Comparison of ENCODE assay signal across 9 cellular contexts in genomic region chr19:49580264-49581006, GRCh38. TPM values are rescaled to one million over a fixed set of nuclear protein-coding genes. Genes with fewer than 3 reads are reported as not detected.
DNase-seq lines count a peak whose midpoint lies in the region; ATAC-seq, FAIRE-seq and TF ChIP-seq lines count a peak whose summit lies in the region.
"Had no signal": no experiment of that assay in that cellular context is flagged by ENCODE, and none has a peak within 500 bp of the region (broad histone marks: within the 10 kb centered on the region; RNA-seq: fewer than 3 reads in every experiment).

TSS of gene NOSIP (minus strand) at chr19:49580556. CDS start at chr19:49560691, 19,865 bp downstream.

- no TSS peak for BruUV-seq in HepG2 (replicated peaks; lab: Mats Ljungman, UMichigan)

- peak within 1 kb of the TSS; percentile 61 for H3K27ac ChIP-seq in HepG2 (ENCODE audit: extremely low read length, insufficient read depth, low read length)

- peak within 1 kb of the TSS; percentile 97 for H2AFZ ChIP-seq in HepG2 (ENCODE audit: low read length)

- intact Hi-C loops in dendritic cell treated with granulocyte-macrophage colony-stimulating factor and Interleukin-4, amounts not matched to agents 40 ng/mL and 50 ng/mL, for 4 days (cut with micrococcal nuclease), result loop anchor here (1.0 kb wide), 3 partner anchors 10 to 84 kb away; partner anchors contain the start of gene RRAS
- intact Hi-C loops in HepG2 (cut with micrococcal nuclease; ENCODE audit: unreplicated experiment), result loop anchor here (2.0 kb wide), 1 partner anchor 96 kb away; the partner anchor contains the start of gene PRMT1

- H3K9me3 ChIP-seq in BE2C (no peaks in the 10 kb centered on the region), HepG2 (ENCODE audit: low read length) (no peaks in the 10 kb centered on the region)

- CTCF ChIA-PET in HepG2 (lab: Yijun Ruan, JAX; ENCODE audit: low intra/inter-chr PET ratio, low total read pairs), result interaction anchor here (2.8 kb wide), 1 partner anchor 10 kb away, joined by 8 read pairs; no protein-coding TSS in a partner anchor

- H3K79me2 ChIP-seq in HepG2 (ENCODE audit: insufficient read depth, low read length), result peaks cover 40% of the 10 kb centered on the region

- peaks cover 26% of the 10 kb centered on the region for H3K36me3 Mint-ChIP-seq in dendritic cell treated with granulocyte-macrophage colony-stimulating factor and Interleukin-4, amounts not matched to agents 40 ng/mL and 50 ng/mL, for 4 days (ENCODE audit: low read depth)

- H3K9ac ChIP-seq in HepG2 (ENCODE audit: insufficient read depth, low read depth, low read length), result peak within 1 kb of the TSS; percentile 94

- peak; percentile 97 for DNase-seq in BE2C
- peak; percentile 95 for DNase-seq in NCI-H774 (lab: John Stamatoyannopoulos, UW)
- peak; percentile 92 to 97 for DNase-seq in activated CD4-positive, alpha-beta T cell treated with anti-CD3 and anti-CD28 coated beads, Interleukin-2, amount 50 U/mL, for 24 hours (ENCODE audit: low read depth in 1 of 2, low spot score in 1 of 2)
- peak; percentile 93 for DNase-seq in HepG2 (ENCODE audit: low spot score)
- peak; percentile 94 to 95 for DNase-seq in stimulated activated CD4-positive, alpha-beta T cell treated with anti-CD3 and anti-CD28 coated beads, Interleukin-2, amount 100 ng/mL, for 48 hours

- H3K36me3 ChIP-seq in BE2C (peaks cover 9% of the 10 kb centered on the region; the same call in 1 of the 2 replicates), HepG2 (replicated peaks in 1 of 2; ENCODE audit: control insufficient read depth in 1 of 2, insufficient read depth in 2 of 2, low read length in 2 of 2) (peaks cover 0 to 3% of the 10 kb centered on the region in 2 experiments; a peak in 1 of 5 replicates)

- 5% methylated on average over 28 of the region's 31 CpGs for WGBS in HepG2 (ENCODE audit: low lambda C conversion rate)

- H3K27me3 ChIP-seq in BE2C (no peaks in the 10 kb centered on the region), HepG2 (ENCODE audit: control insufficient read depth in 1 of 2, insufficient read depth in 2 of 2, low read length in 2 of 2) (peaks cover 0 to 5% of the 10 kb centered on the region in 2 experiments; a peak in 1 of 5 replicates)

- no peaks in the 10 kb centered on the region for H4K20me1 ChIP-seq in HepG2 (ENCODE audit: insufficient read depth, low read length)

- H3K4me1 Mint-ChIP-seq in dendritic cell treated with granulocyte-macrophage colony-stimulating factor and Interleukin-4, amounts not matched to agents 40 ng/mL and 50 ng/mL, for 4 days (ENCODE audit: low read depth), result peaks cover 35% of the 10 kb centered on the region

- peak; percentile 27 to 57; a peak in 1 of 4 replicates for TF ChIP-seq EP300 in HepG2 (IDR thresholded peaks at IDR 0.05; ENCODE audit: low read depth in 2 of 2, low read length in 2 of 2)
- TF ChIP-seq EP300 in HepG2 (CRISPR knock-in tag; IDR thresholded peaks at IDR 0.05; ENCODE audit: borderline replicate concordance), result no peak

- H3K4me3 Mint-ChIP-seq in dendritic cell treated with granulocyte-macrophage colony-stimulating factor and Interleukin-4, amounts not matched to agents 40 ng/mL and 50 ng/mL, for 4 days, result peak within 1 kb of the TSS; percentile 85

- peaks cover 5% of the 10 kb centered on the region; the same call in 1 of the 2 replicates for H3K4me1 ChIP-seq in BE2C
- peaks cover 35% of the 10 kb centered on the region for H3K4me1 ChIP-seq in HepG2 (ENCODE audit: insufficient read depth, low read length)

- in situ Hi-C loops in HepG2 (cut with HindIII; ENCODE audit: extremely low pct_ligation_motif_present, low pct_unique_long_range_greater_than_20kb), result no loop called here

- peak; percentile 91 for FAIRE-seq in HepG2 (lab: Jason Lieb, UNC)
- FAIRE-seq: islet of Langerhans had no signal

- H3K4me2 ChIP-seq in HepG2 (ENCODE audit: low read depth, low read length), result peak within 1 kb of the TSS; percentile 88

- POLR2A ChIA-PET in HepG2 (lab: Yijun Ruan, JAX), result interaction anchor here (0.6 to 3.7 kb wide), 12 partner anchors 10 to 228 kb away, joined by 3 to 22 read pairs (median 8); partner anchors contain the start of genes FCGRT, PRR12, RPS11 and RRAS

- H3K27ac Mint-ChIP-seq in dendritic cell treated with granulocyte-macrophage colony-stimulating factor and Interleukin-4, amounts not matched to agents 40 ng/mL and 50 ng/mL, for 4 days, result peak within 1 kb of the TSS; percentile 89

- no peaks in the 10 kb centered on the region for H3K27me3 Mint-ChIP-seq in dendritic cell treated with granulocyte-macrophage colony-stimulating factor and Interleukin-4, amounts not matched to agents 40 ng/mL and 50 ng/mL, for 4 days

- TF ChIP-seq CTCF in BE2C (IDR thresholded peaks at IDR 0.05; ENCODE audit: low read depth, low read length) (no peak), HepG2 (CRISPR knock-in tag; IDR thresholded peaks at IDR 0.05) (no peak; the same call in 1 of the 2 replicates)

- H3K4me3 ChIP-seq in BE2C (ENCODE audit: low read depth, low read length) (peak within 1 kb of the TSS; percentile 78), HepG2 (replicated peaks in 1 of 3; ENCODE audit: insufficient read depth in 1 of 3, low read depth in 2 of 3, low read length in 3 of 3) (peak within 1 kb of the TSS; percentile 75 to 94 (median 88))

- no peaks in the 10 kb centered on the region for H3K9me3 Mint-ChIP-seq in dendritic cell treated with granulocyte-macrophage colony-stimulating factor and Interleukin-4, amounts not matched to agents 40 ng/mL and 50 ng/mL, for 4 days

- TF ChIP-seq RAD21 in HepG2 (CRISPR knock-in tag; IDR thresholded peaks at IDR 0.05), result peak; percentile 28; the same call in 1 of the 2 replicates

- peak; percentile 99 to 100 for TF ChIP-seq POLR2A in HepG2 (IDR thresholded peaks at IDR 0.05; ENCODE audit: insufficient read depth in 1 of 2, low read depth in 2 of 2, low read length in 2 of 2)

- ATAC-seq in GM19328 (IDR thresholded peaks at IDR 0.05; ENCODE audit: unreplicated experiment), result peak; percentile 73
- ATAC-seq in HG03469 (IDR thresholded peaks at IDR 0.05; ENCODE audit: unreplicated experiment), result peak; percentile 68
- ATAC-seq in HepG2, result peak; percentile 94

TF ChIP-seq in HepG2, 621 proteins besides CTCF, POLR2A, EP300 and RAD21 (continues in another document):
- TF ChIP-seq RBM39 (IDR thresholded peaks at IDR 0.05; ENCODE audit: low read depth, low read length, poor library complexity, severe bottlenecking), result peak; percentile 45
- peak; percentile 69; the same call in 1 of the 2 replicates for TF ChIP-seq HOMEZ (CRISPR knock-in tag; IDR thresholded peaks at IDR 0.05; ENCODE audit: low read depth)
- 0 out of 2 replicates have a peak, but pooled peaks have one; percentile 25 for TF ChIP-seq ZFAT (CRISPR knock-in tag; conservative IDR thresholded peaks at IDR 0.05)
- TF ChIP-seq SIX1 (CRISPR knock-in tag; IDR thresholded peaks at IDR 0.05; ENCODE audit: borderline replicate concordance), result peak; percentile 44; the same call in 1 of the 2 replicates
- TF ChIP-seq ZNF607 (CRISPR knock-in tag; IDR thresholded peaks at IDR 0.05; ENCODE audit: borderline replicate concordance), result peak; percentile 88; the same call in 1 of the 2 replicates
- 0 out of 2 replicates have a peak, but pooled peaks have one; percentile 45 for TF ChIP-seq ZNF724P (CRISPR knock-in tag; IDR thresholded peaks at IDR 0.05; ENCODE audit: borderline replicate concordance)

RNA-seq across cellular contexts. Expression of gene NOSIP, which starts in this region (rescaled TPM):
- polyA plus RNA-seq in BE2C (2012; ENCODE audit: insufficient read depth, insufficient read length, low read depth), result 164 TPM
- 78.0 and 81.4 TPM in 2 replicates for total RNA-seq in HepG2 (2016; rRNA removed; fragmentation: Illumina TruSeq; extraction: Trizol)
- total RNA-seq in HepG2 (2016; cell fraction: cytosol; rRNA removed; fragmentation: Illumina TruSeq; extraction: Trizol; ENCODE audit: low read depth), result 40.9 and 41.1 TPM in 2 replicates
- 74.5 and 94.1 TPM in 2 replicates for total RNA-seq in HepG2 (2016; cell fraction: insoluble cytoplasmic fraction; rRNA removed; fragmentation: Illumina TruSeq; extraction: Trizol)
- total RNA-seq in HepG2 (2016; cell fraction: membrane; rRNA removed; fragmentation: Illumina TruSeq; extraction: Trizol), result 33.6 and 34.5 TPM in 2 replicates
- 36.2 and 36.7 TPM in 2 replicates for total RNA-seq in HepG2 (2016; cell fraction: nucleus; rRNA removed; fragmentation: Illumina TruSeq; extraction: Trizol)
- 54.3 and 58.4 TPM in 2 replicates for polyA plus RNA-seq in HepG2 (2011; rRNA removed)
- 53.5 and 96.5 TPM in 2 replicates for polyA plus RNA-seq in HepG2 (2011; cell fraction: cytosol; rRNA removed)
- polyA plus RNA-seq in HepG2 (2011; cell fraction: nucleus; rRNA removed), result 112 and 135 TPM in 2 replicates
- 35.5 and 41.6 TPM in 2 replicates for polyA plus RNA-seq in HepG2 (2012)
- polyA plus RNA-seq in HepG2 (2016; cell fraction: cytosol; fragmentation: Illumina TruSeq; extraction: Trizol; ENCODE audit: low read depth), result 38.2 and 39.1 TPM in 2 replicates
- polyA plus RNA-seq in HepG2 (2016; cell fraction: insoluble cytoplasmic fraction; fragmentation: Illumina TruSeq; extraction: Trizol; ENCODE audit: low read depth), result 86.7 and 88.4 TPM in 2 replicates
- polyA plus RNA-seq in HepG2 (2016; cell fraction: membrane; fragmentation: Illumina TruSeq; extraction: Trizol; ENCODE audit: low read depth), result 28.0 and 28.7 TPM in 2 replicates
- polyA plus RNA-seq in HepG2 (2016; cell fraction: nucleus; fragmentation: Illumina TruSeq; extraction: Trizol; ENCODE audit: insufficient read depth, low read depth), result 63.0 and 67.6 TPM in 2 replicates
- polyA minus RNA-seq in HepG2 (2011; rRNA and poly(A)+ RNA removed; ENCODE audit: low replicate concordance), result 91.2 and 148 TPM in 2 replicates
- polyA minus RNA-seq in HepG2 (2011; cell fraction: cytosol; rRNA and poly(A)+ RNA removed), result 26.7 and 28.8 TPM in 2 replicates
- 18.2 and 20.6 TPM in 2 replicates for polyA minus RNA-seq in HepG2 (2011; cell fraction: nucleus; rRNA and poly(A)+ RNA removed)

Comparison
In these comparisons a context has a peak if more than half of its experiments do, and no peak if none do; other contexts are left out.
1. Peak in every context shown above with its lines: DNase-seq, ATAC-seq, H3K4me3 ChIP-seq and H3K27ac ChIP-seq.